8 cellular contexts compared by ENCODE assay signal in genomic region chr6:73308712-73309533, GRCh38. TPM values are rescaled to one million over a fixed set of nuclear protein-coding genes. Genes with fewer than 3 reads are reported as not detected.
A peak's percentile ranks its signal among the peaks of the same experiment; 100 is the strongest.
DNase-seq lines count a peak whose midpoint lies in the region; ATAC-seq, FAIRE-seq and TF ChIP-seq lines count a peak whose summit lies in the region.

No MANE protein-coding gene starts in this region.

- no peak overlapping the region for H3K18ac ChIP-seq in neuronal stem cell (ENCODE audit: low read length)

- no peak overlapping the region for H3K9ac ChIP-seq in neuronal stem cell (ENCODE audit: low read depth, low read length, poor library complexity)

- H3K9me3 ChIP-seq in A549 = no peaks in the 10 kb centered on the region
- H3K9me3 ChIP-seq in neuronal stem cell (replicated peaks in 1 of 2; ENCODE audit: control insufficient read depth in 2 of 2, insufficient read depth in 1 of 2, low read depth in 1 of 2, low read length in 2 of 2) = peaks cover 0 to 4% of the 10 kb centered on the region in 2 donors

- no peak overlapping the region for H2BK120ac ChIP-seq in neuronal stem cell (ENCODE audit: low read depth, low read length)

- H2BK12ac ChIP-seq in neuronal stem cell (ENCODE audit: low read length) = no peak overlapping the region

- DNase-seq in A549 (ENCODE audit: low read depth in 1 of 2, low spot score in 1 of 2) (peak; percentile 35 to 44), OCI-M1 (lab: John Stamatoyannopoulos, UW) (peak; percentile 56), epithelial cell of esophagus (ENCODE audit: low read depth) (peak; percentile 32), neuronal stem cell (ENCODE audit: low spot score) (peak; percentile 15), putamen (ENCODE audit: low spot score) (no peak)

- H3K4me1 ChIP-seq in A549 (peaks cover 7% of the 10 kb centered on the region; the same call in 1 of the 3 replicates), neuronal stem cell (ENCODE audit: control insufficient read depth in 2 of 2, insufficient read depth in 1 of 2, low read depth in 1 of 2, low read length in 2 of 2) (peaks cover 0 to 8% of the 10 kb centered on the region in 2 donors)

- H3K4ac ChIP-seq in neuronal stem cell (ENCODE audit: low read length) = no peak overlapping the region

- no peak overlapping the region for H2BK15ac ChIP-seq in neuronal stem cell (ENCODE audit: low read length)

- no peak overlapping the region for H3K23ac ChIP-seq in neuronal stem cell (ENCODE audit: low read depth, low read length, poor library complexity)

- POLR2A ChIA-PET in A549 (lab: Yijun Ruan, JAX) = interaction anchor here (0.8 kb wide), 2 partner anchors 23 to 93 kb away, joined by 3 to 4 read pairs; no protein-coding TSS in a partner anchor

- TF ChIP-seq POLR2A in A549 (IDR thresholded peaks at IDR 0.05; ENCODE audit: low read length) = no peak

- peak; percentile 51 to 64; a peak in 5 of 6 replicates for ATAC-seq in A549
- ATAC-seq in HG03135 (IDR thresholded peaks at IDR 0.05; ENCODE audit: unreplicated experiment) = no peak
- ATAC-seq in GM21515 (IDR thresholded peaks at IDR 0.05; ENCODE audit: unreplicated experiment) = no peak

- H3K4me2 ChIP-seq in A549 (peak overlapping the region; percentile 97), neuronal stem cell (ENCODE audit: insufficient read depth, low read length, poor library complexity, severe bottlenecking) (peak overlapping the region; percentile 56)

- no peak overlapping the region for H4K8ac ChIP-seq in neuronal stem cell (ENCODE audit: low read depth, low read length)

- H3K27me3 ChIP-seq in neuronal stem cell (ENCODE audit: control insufficient read depth in 3 of 3, insufficient read depth in 3 of 3, low read depth in 1 of 3, low read length in 3 of 3) = peaks cover 0 to 7% (median 0%) of the 10 kb centered on the region in 3 experiments

- peak overlapping the region; percentile 67 for H3K4me3 ChIP-seq in A549
- H3K4me3 ChIP-seq in GM08714 (ENCODE audit: low read length) = peak overlapping the region; percentile 51
- H3K4me3 ChIP-seq in epithelial cell of esophagus (ENCODE audit: low read length) = peak overlapping the region; percentile 71
- H3K4me3 ChIP-seq in neuronal stem cell (ENCODE audit: low read length in 2 of 2) = peak overlapping the region in 1 of 2 donors; percentile 86

- no peak for TF ChIP-seq CTCF in A549 (IDR thresholded peaks at IDR 0.05)
- peak; percentile 24 for TF ChIP-seq CTCF in epithelial cell of esophagus (IDR thresholded peaks at IDR 0.05; ENCODE audit: insufficient read depth, low read depth, low read length, missing control alignments)

- peaks cover 1% of the 10 kb centered on the region for H3K79me1 ChIP-seq in neuronal stem cell (ENCODE audit: low read depth, low read length)

- FAIRE-seq in A549 (lab: Jason Lieb, UNC) = no peak

- TF ChIP-seq RAD21 in A549 (conservative IDR thresholded peaks at IDR 0.05 in 1 of 2, IDR thresholded peaks at IDR 0.05 in 1 of 2) = peak in 1 of 2 experiments; percentile 8; a peak in 1 of 5 replicates

- H3K36me3 ChIP-seq in neuronal stem cell (replicated peaks in 1 of 2; ENCODE audit: control insufficient read depth in 2 of 2, insufficient read depth in 2 of 2, low read length in 2 of 2) = no peaks in the 10 kb centered on the region

- H3K27ac ChIP-seq in A549 = peak overlapping the region; percentile 89 to 96
- H3K27ac ChIP-seq in neuronal stem cell (replicated peaks; ENCODE audit: low read length) = no peak overlapping the region

- WGBS in A549 (ENCODE audit: missing lambda C conversion rate) = 86% methylated on average over 23 of the region's 26 CpGs
- no CpG with 5 or more reads among the region's 26 CpGs for WGBS in neuronal stem cell (ENCODE audit: extremely low coverage in 2 of 2, insufficient read length in 2 of 2, insufficient replicate concordance in 1 of 2), 2 donors

- no peak overlapping the region for H4K91ac ChIP-seq in neuronal stem cell (ENCODE audit: low read depth, low read length, poor library complexity)

- H2BK5ac ChIP-seq in neuronal stem cell (ENCODE audit: low read length) = no peak overlapping the region

- CTCF ChIA-PET in A549 (lab: Yijun Ruan, JAX) = interaction anchor here (0.7 to 3.2 kb wide), 10 partner anchors 8 to 80 kb away, joined by 3 to 16 read pairs (median 5); no protein-coding TSS in a partner anchor

- no peak for TF ChIP-seq EP300 in A549 (IDR thresholded peaks at IDR 0.05)

- H2AK5ac ChIP-seq in neuronal stem cell (ENCODE audit: low read depth, low read length) = no peak overlapping the region

- peak overlapping the region; percentile 28 for H2AFZ ChIP-seq in neuronal stem cell (ENCODE audit: low read length)

- no peak overlapping the region for H3K14ac ChIP-seq in neuronal stem cell (ENCODE audit: low read length)

TF ChIP-seq in A549, 52 proteins besides CTCF, POLR2A, EP300 and RAD21:
- TF ChIP-seq EHMT2 (IDR thresholded peaks at IDR 0.05; ENCODE audit: low read depth) (no peak), GATA3 (IDR thresholded peaks at IDR 0.05; ENCODE audit: borderline replicate concordance) (no peak)
TF ChIP-seq in A549: peak in this region for 0.

RNA-seq across cellular contexts. Expression of gene DPPA5, which starts 45.2 kb away (rescaled TPM):
- polyA plus RNA-seq in A549 (2011; rRNA removed) = not detected in 2 replicates
- not detected in 2 replicates for polyA plus RNA-seq in A549 (2012; cell fraction: cytosol; rRNA removed)
- polyA plus RNA-seq in A549 (2012; cell fraction: nucleus; rRNA removed) = not detected in 2 replicates
- polyA plus RNA-seq in A549 (2017; fragmentation: RNase III; extraction: RNeasy Plus Mini Kit Qiagen cat#74134 plus additional on column Dnase treatment) = not detected in 3 replicates
- polyA minus RNA-seq in A549 (2011; rRNA and poly(A)+ RNA removed) = not detected in 2 replicates
- polyA plus RNA-seq in neuronal stem cell (2013, experiment 1 of 2) = not detected
- not detected for polyA plus RNA-seq in neuronal stem cell (2013, experiment 2 of 2)

RNA-seq across cellular contexts. Expression of gene KHDC1, which starts 45.9 kb away (rescaled TPM):
- 5.2 and 6.4 TPM in 2 replicates for polyA plus RNA-seq in A549 (2011; rRNA removed)
- 5.4 and 5.5 TPM in 2 replicates for polyA plus RNA-seq in A549 (2012; cell fraction: cytosol; rRNA removed)
- 8.8 and 11.9 TPM in 2 replicates for polyA plus RNA-seq in A549 (2012; cell fraction: nucleus; rRNA removed)
- polyA plus RNA-seq in A549 (2017; fragmentation: RNase III; extraction: RNeasy Plus Mini Kit Qiagen cat#74134 plus additional on column Dnase treatment) = 4.5 to 4.7 TPM (median 4.5 TPM) in 3 replicates
- polyA minus RNA-seq in A549 (2011; rRNA and poly(A)+ RNA removed) = 7.5 and 8.0 TPM in 2 replicates
- polyA plus RNA-seq in neuronal stem cell (2013, experiment 1 of 2) = 9.9 TPM
- polyA plus RNA-seq in neuronal stem cell (2013, experiment 2 of 2) = 9.0 TPM

RNA-seq across cellular contexts. Expression of gene KHDC3L, which starts 53.5 kb away (rescaled TPM):
- polyA plus RNA-seq in A549 (2011; rRNA removed) = not detected in 2 replicates
- not detected in 2 replicates for polyA plus RNA-seq in A549 (2012; cell fraction: cytosol; rRNA removed)
- not detected in 2 replicates for polyA plus RNA-seq in A549 (2012; cell fraction: nucleus; rRNA removed)
- polyA plus RNA-seq in A549 (2017; fragmentation: RNase III; extraction: RNeasy Plus Mini Kit Qiagen cat#74134 plus additional on column Dnase treatment) = not detected in 3 replicates
- polyA minus RNA-seq in A549 (2011; rRNA and poly(A)+ RNA removed) = not detected in 2 replicates
- polyA plus RNA-seq in neuronal stem cell (2013, experiment 1 of 2) = 0.18 TPM
- polyA plus RNA-seq in neuronal stem cell (2013, experiment 2 of 2) = 0.18 TPM

Comparison
In these comparisons a context has a peak if more than half of its experiments do, and no peak if none do; other contexts are left out.
1. ATAC-seq: peak in A549 (2 of 2); none in HG03135 (single experiment) and GM21515 (single experiment).